Comparison of ENCODE assay signal across 11 cellular contexts in genomic region chr16:87854907-87855683, GRCh38. TPM values are rescaled to one million over a fixed set of nuclear protein-coding genes. Genes with fewer than 3 reads are reported as not detected.
DNase-seq lines count a peak whose midpoint lies in the region; ATAC-seq and TF ChIP-seq lines count a peak whose summit lies in the region.
"Had no signal": no experiment of that assay in that cellular context is flagged by ENCODE, and none has a peak within 500 bp of the region (broad histone marks: within the 10 kb centered on the region; RNA-seq: fewer than 3 reads in every experiment).

No MANE protein-coding gene starts in this region.

- peak overlapping the region; percentile 96 for H3K27ac Mint-ChIP-seq in activated T-cell treated with anti-CD3 and anti-CD28 coated beads, Interleukin-2, amount 50 U/mL, for 24 hours
- H3K27ac Mint-ChIP-seq in activated naive CD8-positive, alpha-beta T cell = no peak overlapping the region

- H3K9me3 ChIP-seq in lower lobe of right lung (no peaks in the 10 kb centered on the region), thoracic aorta (no peaks in the 10 kb centered on the region)

- H3K27me3 ChIP-seq in lower lobe of right lung (ENCODE audit: low read depth) (peaks cover 5% of the 10 kb centered on the region), thoracic aorta (replicated peaks; ENCODE audit: insufficient read depth) (no peaks in the 10 kb centered on the region)
- H3K27me3 ChIP-seq: cardiac muscle cell had no signal

- H3K36me3 Mint-ChIP-seq in activated T-cell treated with anti-CD3 and anti-CD28 coated beads, Interleukin-2, amount 50 U/mL, for 24 hours (ENCODE audit: low read depth) = peaks cover 98% of the 10 kb centered on the region
- peaks cover 2% of the 10 kb centered on the region for H3K36me3 Mint-ChIP-seq in activated naive CD8-positive, alpha-beta T cell

- intact Hi-C loops in lower lobe of right lung (cut with DNase I) = no loop called here

- H3K4me1 Mint-ChIP-seq in activated T-cell treated with anti-CD3 and anti-CD28 coated beads, Interleukin-2, amount 50 U/mL, for 24 hours (ENCODE audit: low read depth) = peaks cover 78% of the 10 kb centered on the region
- peaks cover 34% of the 10 kb centered on the region for H3K4me1 Mint-ChIP-seq in activated naive CD8-positive, alpha-beta T cell (ENCODE audit: low read depth)

- no peaks in the 10 kb centered on the region for H3K27me3 Mint-ChIP-seq in activated T-cell treated with anti-CD3 and anti-CD28 coated beads, Interleukin-2, amount 50 U/mL, for 24 hours
- H3K27me3 Mint-ChIP-seq in activated naive CD8-positive, alpha-beta T cell = no peaks in the 10 kb centered on the region

- TF ChIP-seq CTCF in lower lobe of right lung (IDR thresholded peaks at IDR 0.05) (no peak), thoracic aorta (IDR thresholded peaks at IDR 0.05) (no peak)

- H3K36me3 ChIP-seq in lower lobe of right lung = peaks cover 12% of the 10 kb centered on the region
- no peaks in the 10 kb centered on the region for H3K36me3 ChIP-seq in thoracic aorta
- H3K36me3 ChIP-seq: cardiac muscle cell had no signal

- H3K4me3 Mint-ChIP-seq in activated T-cell treated with anti-CD3 and anti-CD28 coated beads, Interleukin-2, amount 50 U/mL, for 24 hours = peak overlapping the region; percentile 33
- H3K4me3 Mint-ChIP-seq in activated naive CD8-positive, alpha-beta T cell = peak overlapping the region; percentile 52

- H3K27ac ChIP-seq in lower lobe of right lung = peak overlapping the region; percentile 80
- H3K27ac ChIP-seq in thoracic aorta = peak overlapping the region; percentile 69 to 74
- H3K27ac ChIP-seq: cardiac muscle cell had no signal

- ATAC-seq in lower lobe of right lung = no peak
- no peak for ATAC-seq in thoracic aorta (ENCODE audit: insufficient number of reproducible peaks, low FRiP score, low read depth)
- ATAC-seq in GM19324 (IDR thresholded peaks at IDR 0.05; ENCODE audit: low FRiP score, unreplicated experiment) = no peak

- H3K9me3 Mint-ChIP-seq in activated T-cell treated with anti-CD3 and anti-CD28 coated beads, Interleukin-2, amount 50 U/mL, for 24 hours = no peaks in the 10 kb centered on the region
- H3K9me3 Mint-ChIP-seq in activated naive CD8-positive, alpha-beta T cell (ENCODE audit: low read depth) = no peaks in the 10 kb centered on the region
- H3K9me3 Mint-ChIP-seq: HFFc6 had no signal

- peak overlapping the region; percentile 23 for H3K4me3 ChIP-seq in lower lobe of right lung
- no peak overlapping the region for H3K4me3 ChIP-seq in thoracic aorta
- H3K4me3 ChIP-seq: cardiac muscle cell had no signal

- no peak for DNase-seq in activated T-cell treated with anti-CD3 and anti-CD28 coated beads, Interleukin-2, amount 50 U/mL, for 24 hours
- DNase-seq in activated T-cell treated with anti-CD3 and anti-CD28 coated beads, Interleukin-2, amount 50 U/mL, for 48 hours = no peak
- no peak for DNase-seq in lower lobe of right lung
- no peak for DNase-seq in thoracic aorta (ENCODE audit: low spot score)
- no peak for DNase-seq in NCI-H1436 (lab: John Stamatoyannopoulos, UW)
- no peak for DNase-seq in HuH-7 (ENCODE audit: low spot score)
- DNase-seq: NCI-H2171 had no signal

- H3K4me1 ChIP-seq in lower lobe of right lung (peaks cover 45% of the 10 kb centered on the region), thoracic aorta (ENCODE audit: control insufficient read depth in 1 of 2, low read depth in 2 of 2) (peaks cover 10 to 16% of the 10 kb centered on the region in 2 donors)

RNA-seq across cellular contexts. Expression of gene SLC7A5, which starts 14.2 kb away (rescaled TPM):
- 10.7 TPM for total RNA-seq in lower lobe of right lung
- 10 to 100 TPM in 1 of 2 donors, 1 to 10 TPM in 1; 2.7 to 33.7 TPM for total RNA-seq in thoracic aorta
